In genomic region chrX:103404225-103405008, GRCh38 we compare ENCODE assay signal across 8 cellular contexts. TPM values are rescaled to one million over a fixed set of nuclear protein-coding genes. Genes with fewer than 3 reads are reported as not detected.
DNase-seq lines count a peak whose midpoint lies in the region; FAIRE-seq and TF ChIP-seq lines count a peak whose summit lies in the region.

No MANE protein-coding gene starts in this region.

- H3K27me3 ChIP-seq in H9 (ENCODE audit: insufficient read depth, low read length) = no peaks in the 10 kb centered on the region

- H3K79me2 ChIP-seq in H9 (ENCODE audit: insufficient read depth, low read length) = no peaks in the 10 kb centered on the region

- no peak overlapping the region for H4K8ac ChIP-seq in H9 (replicated peaks; ENCODE audit: insufficient read length, low read depth, low read length)

- H4K5ac ChIP-seq in H9 (ENCODE audit: insufficient read length, low read depth, low read length) = no peak overlapping the region

- no peak overlapping the region for H3K4ac ChIP-seq in H9 (ENCODE audit: low read depth, low read length)

- no peak overlapping the region for H2BK120ac ChIP-seq in H9 (ENCODE audit: low read depth, low read length, poor library complexity, severe bottlenecking)

- peak; percentile 81 for FAIRE-seq in GM12891 (lab: Jason Lieb, UNC)

- TF ChIP-seq POLR2A in GM12891 (IDR thresholded peaks at IDR 0.05; ENCODE audit: low read depth, low read length) = no peak

- peak overlapping the region; percentile 88 for H3K4me2 ChIP-seq in H9 (ENCODE audit: insufficient read depth, insufficient read length, low read length)

- no peak overlapping the region for H4K91ac ChIP-seq in H9 (ENCODE audit: insufficient read length, low read depth, low read length)

- H3K9me3 Mint-ChIP-seq in H9 (peaks cover 0 to 46% of the 10 kb centered on the region in 2 experiments; a peak in 4 of 5 replicates), chondrocyte (ENCODE audit: low read depth) (no peaks in the 10 kb centered on the region)

- TF ChIP-seq CTCF in H9 (conservative IDR thresholded peaks at IDR 0.05) = no peak
- no peak for TF ChIP-seq CTCF in LNCaP clone FGC (IDR thresholded peaks at IDR 0.05; ENCODE audit: control insufficient read depth, extremely low read depth, insufficient read depth)
- TF ChIP-seq CTCF in chondrocyte (IDR thresholded peaks at IDR 0.05) = no peak

- no peaks in the 10 kb centered on the region for H3K79me1 ChIP-seq in H9 (ENCODE audit: insufficient read depth, low read depth, low read length, poor library complexity, severe bottlenecking)

- DNase-seq in GM12891 (ENCODE audit: insufficient read length, low spot score) = peak; percentile 2
- peak; percentile 91 for DNase-seq in H9
- DNase-seq in LNCaP clone FGC (ENCODE audit: low read depth) = peak; percentile 25
- DNase-seq in T-helper 2 cell = peak in 4 of 5 experiments; percentile 0 to 81 (median 6)
- no peak for DNase-seq in chondrocyte (ENCODE audit: low spot score)
- peak; percentile 86 for DNase-seq in kidney tubule cell (ENCODE audit: low spot score)
- peak in 3 of 4 experiments; percentile 13 to 37 (median 23) for DNase-seq in stimulated activated CD4-positive, alpha-beta T cell treated with anti-CD3 and anti-CD28 coated beads, Interleukin-1b, Interleukin-23, amount 100 ng/mL, for 24 hours (ENCODE audit: low read depth in 4 of 4, low spot score in 1 of 4)
- no peak for DNase-seq in effector CD8-positive, alpha-beta T cell (lab: John Stamatoyannopoulos, UW)

- peak overlapping the region; percentile 72; the same call in 1 of the 2 replicates for H3K14ac ChIP-seq in H9 (ENCODE audit: insufficient read depth, low read length)

- H3T11ph ChIP-seq in H9 (ENCODE audit: low read length) = no peak overlapping the region

- H3K4me1 ChIP-seq in H9 (ENCODE audit: insufficient read depth, low read length) = no peaks in the 10 kb centered on the region

- H2BK20ac ChIP-seq in H9 (ENCODE audit: low read depth, low read length, poor library complexity, severe bottlenecking) = no peak overlapping the region

- peak overlapping the region; percentile 79 for H3K18ac ChIP-seq in H9 (ENCODE audit: insufficient read length, low read depth, low read length)

- H3K4me1 Mint-ChIP-seq in H9 = peaks cover 4 to 9% of the 10 kb centered on the region in 2 experiments
- H3K4me1 Mint-ChIP-seq in chondrocyte (ENCODE audit: low read depth) = peaks cover 8% of the 10 kb centered on the region

- H3K27me3 Mint-ChIP-seq in H9 (ENCODE audit: low read depth) = peaks cover 5% of the 10 kb centered on the region; the same call in 1 of the 2 replicates
- no peaks in the 10 kb centered on the region for H3K27me3 Mint-ChIP-seq in chondrocyte (ENCODE audit: low read depth)

- no peak overlapping the region for H3K27ac ChIP-seq in H9 (ENCODE audit: insufficient read length, low read depth, low read length)

- H3K23ac ChIP-seq in H9 (ENCODE audit: insufficient read length, low read depth, low read length) = no peak overlapping the region

- no peak overlapping the region for H2BK12ac ChIP-seq in H9 (ENCODE audit: insufficient read length, low read depth, low read length)

- H2BK5ac ChIP-seq in H9 (ENCODE audit: insufficient read length, low read length) = no peak overlapping the region

- H3K4me3 ChIP-seq in LNCaP clone FGC (ENCODE audit: low read depth, low read length) = peak overlapping the region; percentile 59

- peak overlapping the region; percentile 66 for H3K9ac ChIP-seq in H9 (ENCODE audit: extremely low read depth, insufficient read length, low read length)

- H3K9me3 ChIP-seq in H9 (ENCODE audit: control insufficient read depth, low read depth, low read length) = peaks cover 3% of the 10 kb centered on the region

- no peak overlapping the region for H2BK15ac ChIP-seq in H9 (ENCODE audit: low read depth, low read length)

- H4K20me1 ChIP-seq in H9 (ENCODE audit: control insufficient read depth, insufficient read depth, insufficient read length) = no peaks in the 10 kb centered on the region

- peak overlapping the region; percentile 52 to 98 (median 95); a peak in 5 of 7 replicates for H3K27ac Mint-ChIP-seq in H9
- peak overlapping the region; percentile 84 for H3K27ac Mint-ChIP-seq in chondrocyte (ENCODE audit: unreplicated experiment)

- WGBS in H9 (ENCODE audit: extremely low coverage, insufficient read length, low lambda C conversion rate) = no CpG with 5 or more reads among the region's 19 CpGs

- no peak overlapping the region for H2AFZ ChIP-seq in H9 (ENCODE audit: low read length)

- H3K36me3 Mint-ChIP-seq in H9 (ENCODE audit: insufficient read depth in 1 of 3, low read depth in 3 of 3) (peaks cover 0 to 7% (median 6%) of the 10 kb centered on the region in 3 experiments; a peak in 4 of 7 replicates), chondrocyte (ENCODE audit: low read depth) (no peaks in the 10 kb centered on the region)

- no peaks in the 10 kb centered on the region for H3K23me2 ChIP-seq in H9 (ENCODE audit: insufficient read length, low read depth, low read length, poor library complexity, severe bottlenecking)

- H3K4me3 Mint-ChIP-seq in H9 = peak overlapping the region; percentile 89 to 97
- peak overlapping the region; percentile 89 for H3K4me3 Mint-ChIP-seq in chondrocyte (ENCODE audit: unreplicated experiment)

- H2AK5ac ChIP-seq in H9 (ENCODE audit: insufficient read length, low read length) = no peak overlapping the region

- H3K56ac ChIP-seq in H9 (ENCODE audit: insufficient read length, low read depth, low read length) = no peak overlapping the region

TF ChIP-seq in GM12891, 5 proteins besides CTCF, POLR2A, EP300 and RAD21:
- TF ChIP-seq POU2F2 (IDR thresholded peaks at IDR 0.05; ENCODE audit: low read depth, low read length) (no peak), SPI1 (IDR thresholded peaks at IDR 0.05; ENCODE audit: low read depth, low read length) (no peak), POLR2AphosphoS5 (IDR thresholded peaks at IDR 0.05; ENCODE audit: low read depth, low read length) (no peak), TAF1 (IDR thresholded peaks at IDR 0.05; ENCODE audit: low read depth, low read length) (no peak), PAX5 (IDR thresholded peaks at IDR 0.05; ENCODE audit: insufficient read depth, low read length, severe bottlenecking) (no peak)

RNA-seq across cellular contexts. Expression of gene BEX3, which starts 28.1 kb away (rescaled TPM):
- 4.0 TPM for polyA plus RNA-seq in GM12891 (2012; ENCODE audit: low read depth, missing spikeins)
- total RNA-seq in H9 (2021) = 305 and 321 TPM in 2 replicates
- total RNA-seq in chondrocyte = 139 to 196 TPM (median 148 TPM) in 3 replicates

RNA-seq across cellular contexts. Expression of gene TCEAL9, which starts 48.1 kb away (rescaled TPM):
- polyA plus RNA-seq in GM12891 (2012; ENCODE audit: low read depth, missing spikeins) = 2.2 TPM
- total RNA-seq in H9 (2021) = 24.2 and 30.5 TPM in 2 replicates
- 83.5 to 95.6 TPM (median 87.0 TPM) in 3 replicates for total RNA-seq in chondrocyte

Comparison
In these comparisons a context has a peak if more than half of its experiments do, and no peak if none do; other contexts are left out.
1. DNase-seq: peak in GM12891 (single experiment), H9 (single experiment), LNCaP clone FGC (single experiment), T-helper 2 cell (4 of 5), kidney tubule cell (single experiment) and stimulated activated CD4-positive, alpha-beta T cell treated with anti-CD3 and anti-CD28 coated beads, Interleukin-1b, Interleukin-23, amount 100 ng/mL, for 24 hours (3 of 4); none in chondrocyte (single experiment) and effector CD8-positive, alpha-beta T cell (single experiment).